Comparison of ENCODE assay signal across 15 cellular contexts in genomic region chr11:15848769-15849168, GRCh38.
"Had no signal": no experiment of that assay in that cellular context is flagged by ENCODE, and none has a peak within 500 bp of the region (broad histone marks: within the 10 kb centered on the region; RNA-seq: fewer than 3 reads in every experiment).

No MANE protein-coding gene starts in this region.

- H3K27me3 ChIP-seq: foreskin keratinocyte, ovary, right atrium auricular region had no signal

- H3K27ac Mint-ChIP-seq: endodermal cell; naive thymus-derived CD8-positive, alpha-beta T cell had no signal

- ATAC-seq: foreskin keratinocyte; naive thymus-derived CD8-positive, alpha-beta T cell had no signal

- H3K4me3 Mint-ChIP-seq: central memory CD8-positive, alpha-beta T cell; endodermal cell; naive thymus-derived CD8-positive, alpha-beta T cell had no signal

- H3K9me3 Mint-ChIP-seq: endodermal cell had no signal

- H3K36me3 ChIP-seq: ovary, right atrium auricular region, sigmoid colon had no signal

- H3K27me3 Mint-ChIP-seq: central memory CD8-positive, alpha-beta T cell had no signal

- H3K4me1 Mint-ChIP-seq: central memory CD8-positive, alpha-beta T cell; naive thymus-derived CD8-positive, alpha-beta T cell had no signal

- H3K9me3 ChIP-seq: ovary, right atrium auricular region, sigmoid colon had no signal

- H3K36me3 Mint-ChIP-seq: naive thymus-derived CD8-positive, alpha-beta T cell had no signal

- DNase-seq: endodermal cell; erythroblast; foreskin keratinocyte; head of caudate nucleus; hippocampal formation; mammary epithelial cell; naive thymus-derived CD8-positive, alpha-beta T cell; ovary; sigmoid colon; stimulated activated CD4-positive, alpha-beta T cell treated with anti-CD3 and anti-CD28 coated beads, Interleukin-2, amount 100 ng/mL, for 48 hours; stimulated activated naive CD4-positive, alpha-beta T cell treated with Interleukin-2 at 50 U/mL for 16 hours; trophoblast cell had no signal

- H3K4me3 ChIP-seq: ovary, right atrium auricular region, sigmoid colon, skin epidermis had no signal

- H3K4me1 ChIP-seq: foreskin keratinocyte had no signal

- H3K27ac ChIP-seq: foreskin keratinocyte, ovary, right atrium auricular region, sigmoid colon, skin epidermis had no signal
